11 cellular contexts compared by ENCODE assay signal in genomic region chr2:69645926-69646325, GRCh38. TPM values are rescaled to one million over a fixed set of nuclear protein-coding genes. Genes with fewer than 3 reads are reported as not detected.
A peak's percentile ranks its signal among the peaks of the same experiment; 100 is the strongest.
DNase-seq lines count a peak whose midpoint lies in the region; ATAC-seq and TF ChIP-seq lines count a peak whose summit lies in the region.
"Had no signal": no experiment of that assay in that cellular context is flagged by ENCODE, and none has a peak within 500 bp of the region (broad histone marks: within the 10 kb centered on the region; RNA-seq: fewer than 3 reads in every experiment).

No MANE protein-coding gene starts in this region.

- ATAC-seq in DND-41 (ENCODE audit: insufficient read depth, low read depth) (peak; percentile 15; the same call in 2 of the 3 replicates), lower lobe of right lung (no peak), foreskin keratinocyte (no peak), GM21360 (IDR thresholded peaks at IDR 0.05; ENCODE audit: unreplicated experiment) (no peak), GM21447 (IDR thresholded peaks at IDR 0.05; ENCODE audit: unreplicated experiment) (no peak)

- H3K79me2 ChIP-seq in DND-41 (ENCODE audit: insufficient read depth, low read length), result peaks cover 37% of the 10 kb centered on the region

- peaks cover 10% of the 10 kb centered on the region for H4K20me1 ChIP-seq in DND-41 (ENCODE audit: insufficient read depth, low read length)

- no peak for TF ChIP-seq CTCF in 22Rv1 (IDR thresholded peaks at IDR 0.05)
- TF ChIP-seq CTCF in DND-41 (IDR thresholded peaks at IDR 0.05; ENCODE audit: borderline replicate concordance, extremely low read depth, low read length, poor library complexity, severe bottlenecking), result no peak
- no peak for TF ChIP-seq CTCF in VCaP (conservative IDR thresholded peaks at IDR 0.05)
- no peak for TF ChIP-seq CTCF in lower lobe of right lung (IDR thresholded peaks at IDR 0.05)
- TF ChIP-seq CTCF in foreskin keratinocyte (conservative IDR thresholded peaks at IDR 0.05), result no peak

- H3K9ac ChIP-seq in DND-41 (ENCODE audit: low read depth, low read length), result peak overlapping the region; percentile 65

- H3K4me3 ChIP-seq in DND-41 (ENCODE audit: low read depth in 1 of 2, low read length in 2 of 2) (peak overlapping the region in 1 of 2 experiments; percentile 75; a peak in 2 of 4 replicates), lower lobe of right lung (no peak overlapping the region)

- H3K4me1 ChIP-seq in DND-41 (ENCODE audit: insufficient read depth, low read length) (peaks cover 76% of the 10 kb centered on the region), lower lobe of right lung (peaks cover 48% of the 10 kb centered on the region), foreskin keratinocyte (peaks cover 14% of the 10 kb centered on the region)

- intact Hi-C loops in lower lobe of right lung (cut with DNase I), result no loop called here

- H3K36me3 ChIP-seq in DND-41 (ENCODE audit: insufficient read depth, low read length) (peaks cover 11% of the 10 kb centered on the region), lower lobe of right lung (no peaks in the 10 kb centered on the region)
- H3K36me3 ChIP-seq: esophagus squamous epithelium had no signal

- H3K27ac ChIP-seq in 22Rv1 (peak overlapping the region; percentile 98), DND-41 (ENCODE audit: low read length) (peak overlapping the region; percentile 96), VCaP (peak overlapping the region; percentile 94), lower lobe of right lung (peak overlapping the region; percentile 11), foreskin keratinocyte (no peak overlapping the region)

- H2AFZ ChIP-seq in DND-41 (ENCODE audit: low read depth, low read length), result no peak overlapping the region

- no peaks in the 10 kb centered on the region for H3K9me3 ChIP-seq in DND-41 (ENCODE audit: insufficient read depth, low read length, severe bottlenecking)
- H3K9me3 ChIP-seq in lower lobe of right lung, result no peaks in the 10 kb centered on the region
- H3K9me3 ChIP-seq: esophagus squamous epithelium had no signal

- H3K27me3 ChIP-seq in DND-41 (ENCODE audit: insufficient read depth, low read length, poor library complexity), result no peaks in the 10 kb centered on the region
- H3K27me3 ChIP-seq in lower lobe of right lung (ENCODE audit: low read depth), result no peaks in the 10 kb centered on the region
- no peaks in the 10 kb centered on the region for H3K27me3 ChIP-seq in foreskin keratinocyte
- H3K27me3 ChIP-seq: esophagus squamous epithelium had no signal

- H3K4me2 ChIP-seq in DND-41 (ENCODE audit: insufficient read depth, low read length), result peak overlapping the region; percentile 87

- peak; percentile 67 for DNase-seq in DND-41
- no peak for DNase-seq in lower lobe of right lung
- no peak for DNase-seq in foreskin keratinocyte
- no peak for DNase-seq in NK-92 (lab: John Stamatoyannopoulos, UW; ENCODE audit: unreplicated experiment)
- DNase-seq: esophagus squamous epithelium, NCI-H1694, SW 1271 had no signal

RNA-seq across cellular contexts. Expression of gene AAK1, which starts 2.4 kb away (rescaled TPM):
- 73.3 TPM for total RNA-seq in lower lobe of right lung
- total RNA-seq in foreskin keratinocyte, result 33.0 and 33.6 TPM in 2 replicates
- polyA plus RNA-seq in foreskin keratinocyte, result 6.6 and 7.3 TPM in 2 replicates
